ENCODE assay signal across 8 cellular contexts in genomic region chr19:7970716-7971448, GRCh38. TPM values are rescaled to one million over a fixed set of nuclear protein-coding genes. Genes with fewer than 3 reads are reported as not detected.
DNase-seq lines count a peak whose midpoint lies in the region; ATAC-seq and TF ChIP-seq lines count a peak whose summit lies in the region.

No MANE protein-coding gene starts in this region.

- no peak overlapping the region for H2BK120ac ChIP-seq in mesendoderm (ENCODE audit: low read depth, low read length)

- H3K9me3 ChIP-seq in NT2/D1 (ENCODE audit: insufficient read depth, low read length) = no peaks in the 10 kb centered on the region
- H3K9me3 ChIP-seq in aorta (ENCODE audit: control insufficient read depth, low read length) = no peaks in the 10 kb centered on the region

- no peak overlapping the region for H3K4ac ChIP-seq in mesendoderm (ENCODE audit: low read depth, low read length)

- H3K56ac ChIP-seq in mesendoderm (ENCODE audit: low read length) = no peak overlapping the region

- intact Hi-C loops in aorta (cut with DNase I) = no loop called here

- H2BK5ac ChIP-seq in mesendoderm (ENCODE audit: low read length) = no peak overlapping the region

- H2BK15ac ChIP-seq in mesendoderm (replicated peaks; ENCODE audit: low read depth) = no peak overlapping the region

- no peak overlapping the region for H3K18ac ChIP-seq in mesendoderm (ENCODE audit: low read length)

- WGBS in mesendoderm (ENCODE audit: extremely low coverage, insufficient coverage, low lambda C conversion rate) = no CpG with 5 or more reads among the region's 12 CpGs
- WGBS in aorta, 2 donors = 69 to 73% methylated on average over 12 of the region's 12 CpGs

- H3K79me2 ChIP-seq in mesendoderm (ENCODE audit: control insufficient read depth, insufficient read depth, low read length) = no peaks in the 10 kb centered on the region

- H2AK5ac ChIP-seq in mesendoderm (ENCODE audit: low read length) = no peak overlapping the region

- H3K9ac ChIP-seq in NT2/D1 (ENCODE audit: insufficient read length, low read depth) (no peak overlapping the region), mesendoderm (ENCODE audit: low read length) (no peak overlapping the region)

- H3K36me3 ChIP-seq in NT2/D1 (ENCODE audit: insufficient read depth, insufficient read length, low read length) (peaks cover 88% of the 10 kb centered on the region), mesendoderm (ENCODE audit: control insufficient read depth, insufficient read depth, low read length) (peaks cover 26% of the 10 kb centered on the region), aorta (ENCODE audit: control insufficient read depth in 1 of 2, insufficient read depth in 2 of 2, low read length in 1 of 2) (peaks cover 0 to 3% of the 10 kb centered on the region in 2 donors)

- ATAC-seq in HG03039 (IDR thresholded peaks at IDR 0.05; ENCODE audit: unreplicated experiment) = no peak
- no peak for ATAC-seq in HG02678 (IDR thresholded peaks at IDR 0.05; ENCODE audit: unreplicated experiment)
- no peak for ATAC-seq in aorta (ENCODE audit: low FRiP score)

- H3K4me2 ChIP-seq in mesendoderm (ENCODE audit: low read length) = no peak overlapping the region

- H3K4me1 ChIP-seq in NT2/D1 (ENCODE audit: insufficient read depth, insufficient read length) (peaks cover 36% of the 10 kb centered on the region), mesendoderm (ENCODE audit: control insufficient read depth, low read depth, low read length) (no peaks in the 10 kb centered on the region), aorta (ENCODE audit: control insufficient read depth in 1 of 2, insufficient read depth in 2 of 2, low read length in 2 of 2) (no peaks in the 10 kb centered on the region)

- peaks cover 2% of the 10 kb centered on the region for H3K79me1 ChIP-seq in mesendoderm (ENCODE audit: low read length)

- no peak overlapping the region for H4K5ac ChIP-seq in mesendoderm (ENCODE audit: low read length)

- peak; percentile 57 for DNase-seq in AG08395 (ENCODE audit: low spot score)
- no peak for DNase-seq in GM12864 (ENCODE audit: low read depth)
- DNase-seq in NT2/D1 (ENCODE audit: low read depth, low spot score) = peak; percentile 59
- DNase-seq in cerebellum (ENCODE audit: low spot score) = peak; percentile 67
- peak; percentile 83 for DNase-seq in mesendoderm
- no peak for DNase-seq in aorta

- H4K8ac ChIP-seq in mesendoderm (ENCODE audit: low read depth, low read length) = no peak overlapping the region

- no peak overlapping the region for H3K27ac ChIP-seq in mesendoderm (ENCODE audit: low read depth, low read length)
- no peak overlapping the region for H3K27ac ChIP-seq in aorta (ENCODE audit: low read depth in 1 of 2, low read length in 2 of 2)

- H3K23ac ChIP-seq in mesendoderm (ENCODE audit: low read length) = no peak overlapping the region

- no peak overlapping the region for H3K4me3 ChIP-seq in GM12864 (ENCODE audit: low read depth, low read length)
- no peak overlapping the region for H3K4me3 ChIP-seq in NT2/D1 (ENCODE audit: insufficient read length, low read depth)
- H3K4me3 ChIP-seq in mesendoderm (ENCODE audit: low read length) = no peak overlapping the region
- H3K4me3 ChIP-seq in aorta (ENCODE audit: low read length in 2 of 2) = no peak overlapping the region

- peak; percentile 87 for TF ChIP-seq CTCF in GM12864 (IDR thresholded peaks at IDR 0.05; ENCODE audit: low read depth, low read length, missing control alignments)

- H3K27me3 ChIP-seq in NT2/D1 (ENCODE audit: insufficient read depth, insufficient read length) (no peaks in the 10 kb centered on the region), mesendoderm (ENCODE audit: insufficient read depth, low read length, poor library complexity) (no peaks in the 10 kb centered on the region), aorta (ENCODE audit: control insufficient read depth in 1 of 2, insufficient read depth in 2 of 2, low read length in 1 of 2) (no peaks in the 10 kb centered on the region)

RNA-seq across cellular contexts. Expression of gene TIMM44, which starts 27.4 kb away (rescaled TPM):
- total RNA-seq in cerebellum (36.4 TPM), aorta (10 to 100 TPM; 44.5 to 53.5 TPM)
- polyA plus RNA-seq in mesendoderm (2013, experiment 1 of 2) = 97.4 TPM
- 102 TPM for polyA plus RNA-seq in mesendoderm (2013, experiment 2 of 2)
- polyA plus RNA-seq in aorta = 100 to 1,000 TPM in 1 of 2 donors, 10 to 100 TPM in 1; 26.4 to 126 TPM

RNA-seq across cellular contexts. Expression of gene ELAVL1, which starts 34.6 kb away (rescaled TPM):
- total RNA-seq in cerebellum = 20.2 TPM
- 74.8 TPM for polyA plus RNA-seq in mesendoderm (2013, experiment 1 of 2)
- 77.1 TPM for polyA plus RNA-seq in mesendoderm (2013, experiment 2 of 2)
- 10 to 100 TPM; 48.5 to 48.9 TPM for total RNA-seq in aorta
- polyA plus RNA-seq in aorta = 10 to 100 TPM in 1 of 2 donors, 1 to 10 TPM in 1; 8.1 to 24.2 TPM

RNA-seq across cellular contexts. Expression of gene CTXN1, which starts 44.9 kb away (rescaled TPM):
- total RNA-seq in cerebellum (10.3 TPM), aorta (1 to 10 TPM; 1.9 to 2.5 TPM)
- polyA plus RNA-seq in mesendoderm (2013, experiment 1 of 2) = 46.4 TPM
- polyA plus RNA-seq in mesendoderm (2013, experiment 2 of 2) = 47.0 TPM
- under 1 TPM in 1 of 2 donors, not detected in 1; 0.51 TPM for polyA plus RNA-seq in aorta

RNA-seq across cellular contexts. Expression of gene SNAPC2, which starts 50.7 kb away (rescaled TPM):
- total RNA-seq in cerebellum = 4.6 TPM
- 19.2 TPM for polyA plus RNA-seq in mesendoderm (2013, experiment 1 of 2)
- 18.9 TPM for polyA plus RNA-seq in mesendoderm (2013, experiment 2 of 2)
- 10 to 100 TPM; 20.0 to 26.6 TPM for total RNA-seq in aorta
- polyA plus RNA-seq in aorta = 10 to 100 TPM; 12.0 to 22.6 TPM

RNA-seq across cellular contexts. Expression of gene TGFBR3L, which starts 56.3 kb away (rescaled TPM):
- total RNA-seq in cerebellum (not detected), aorta (under 1 TPM in 1 of 2 donors, not detected in 1; 0.84 TPM)
- 0.69 TPM for polyA plus RNA-seq in mesendoderm (2013, experiment 1 of 2)
- 0.69 TPM for polyA plus RNA-seq in mesendoderm (2013, experiment 2 of 2)
- 1 to 10 TPM in 1 of 2 donors, not detected in 1; 1.5 TPM for polyA plus RNA-seq in aorta

Comparison
In these comparisons a context has a peak if more than half of its experiments do, and no peak if none do; other contexts are left out.
1. DNase-seq: peak in AG08395 (single experiment), NT2/D1 (single experiment), cerebellum (single experiment) and mesendoderm (single experiment); none in GM12864 (single experiment) and aorta (0 of 2).